In the genomic region with DNA sequence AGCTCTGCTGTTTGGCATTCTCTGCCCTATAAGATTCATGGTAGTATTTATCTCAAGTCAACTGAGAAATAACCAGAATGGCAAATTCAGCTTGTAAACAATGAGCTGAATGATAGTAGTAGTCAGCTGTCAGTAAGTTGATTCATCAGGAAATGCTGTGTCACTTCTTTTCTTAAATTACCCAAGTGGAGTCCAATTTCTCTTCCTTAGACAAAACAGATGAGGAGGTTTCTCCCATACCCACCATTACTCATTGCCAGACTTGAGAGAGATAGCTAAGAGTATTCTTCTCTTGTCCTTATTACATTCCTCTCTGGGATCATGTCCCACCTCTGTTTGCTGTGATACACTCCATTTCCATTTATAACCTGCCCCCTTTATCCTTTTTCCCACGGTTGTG, we compare ENCODE assay signal across 21 cellular contexts.
"Had no signal": no experiment of that assay in that cellular context is flagged by ENCODE, and none has a peak within 500 bp of the region (broad histone marks: within the 10 kb centered on the region; RNA-seq: fewer than 3 reads in every experiment).

No MANE protein-coding gene starts in this region.

- ATAC-seq: activated T-cell treated with anti-CD3 and anti-CD28 coated beads, Interleukin-2, amount 50 U/mL, for 4 hours; T-cell had no signal

- H3K27ac ChIP-seq: SK-N-MC, VCaP had no signal

- H3K4me3 ChIP-seq: SK-N-MC had no signal

- DNase-seq: activated CD4-positive, alpha-beta memory T cell treated with anti-CD3 and anti-CD28 coated beads for 36 hours; activated CD4-positive, alpha-beta T cell treated with anti-CD3 and anti-CD28 coated beads, Interleukin-2, amount 10 ng/mL, durations not matched to agents 7 days and 5 days; activated CD4-positive, CD25-positive, alpha-beta regulatory T cell; activated CD8-positive, alpha-beta memory T cell treated with anti-CD3 and anti-CD28 coated beads for 24 hours; activated effector memory CD4-positive, alpha-beta T cell treated with anti-CD3 and anti-CD28 coated beads, Interleukin-2, amount 50 U/mL, for 16 hours; activated naive CD4-positive, alpha-beta T cell treated with anti-CD3 and anti-CD28 coated beads for 36 hours; activated naive CD8-positive, alpha-beta T cell treated with anti-CD3 and anti-CD28 coated beads for 36 hours; activated T-cell treated with anti-CD3 and anti-CD28 coated beads, Interleukin-2, amount 50 U/mL, for 4 hours; caudate nucleus; KG1; NCI-H1092; NCI-H1417; NCI-H1694 treated with DMSO at 0.1 percent for 48 hours; NCI-H2029 treated with DMSO at 0.1 percent for 48 hours; NCI-H524; SIG-M5; T-cell; T-helper 2 cell; T1000 had no signal
